7 cellular contexts compared by ENCODE assay signal in genomic region chr17:81481815-81482505, GRCh38. TPM values are rescaled to one million over a fixed set of nuclear protein-coding genes. Genes with fewer than 3 reads are reported as not detected.
DNase-seq lines count a peak whose midpoint lies in the region; ATAC-seq and TF ChIP-seq lines count a peak whose summit lies in the region.

No MANE protein-coding gene starts in this region.

- no peak overlapping the region for H3K27ac ChIP-seq in HUES64 (ENCODE audit: low read depth, low read length)

- H3K27me3 Mint-ChIP-seq in activated naive CD8-positive, alpha-beta T cell treated with anti-CD3 and anti-CD28 coated beads for 36 hours = peaks cover 34% of the 10 kb centered on the region
- H3K27me3 Mint-ChIP-seq in stimulated activated naive B cell treated with anti-CD40 and anti-IgM and Interleukin-4, amounts not matched to agents 10 μg/mL and 1 μg/mL and 100 μg/mL, for 72 hours = peaks cover 5 to 21% of the 10 kb centered on the region in 2 donors

- H3K9me3 Mint-ChIP-seq in activated naive CD8-positive, alpha-beta T cell treated with anti-CD3 and anti-CD28 coated beads for 36 hours = no peaks in the 10 kb centered on the region
- H3K9me3 Mint-ChIP-seq in stimulated activated naive B cell treated with anti-CD40 and anti-IgM and Interleukin-4, amounts not matched to agents 10 μg/mL and 1 μg/mL and 100 μg/mL, for 72 hours = peaks cover 2 to 3% of the 10 kb centered on the region in 2 donors

- ATAC-seq in stimulated activated naive B cell treated with anti-CD40 and anti-IgM and Interleukin-4, amounts not matched to agents 10 μg/mL and 1 μg/mL and 100 μg/mL, for 72 hours (replicated peaks) = no peak
- ATAC-seq in GM21576 (IDR thresholded peaks at IDR 0.05; ENCODE audit: unreplicated experiment) (no peak), HG02981 (IDR thresholded peaks at IDR 0.05; ENCODE audit: unreplicated experiment) (no peak), GM18511 (IDR thresholded peaks at IDR 0.05; ENCODE audit: unreplicated experiment) (no peak)

- H3K36me3 Mint-ChIP-seq in activated naive CD8-positive, alpha-beta T cell treated with anti-CD3 and anti-CD28 coated beads for 36 hours = no peaks in the 10 kb centered on the region
- no peaks in the 10 kb centered on the region for H3K36me3 Mint-ChIP-seq in stimulated activated naive B cell treated with anti-CD40 and anti-IgM and Interleukin-4, amounts not matched to agents 10 μg/mL and 1 μg/mL and 100 μg/mL, for 72 hours

- H3K4me3 Mint-ChIP-seq in activated naive CD8-positive, alpha-beta T cell treated with anti-CD3 and anti-CD28 coated beads for 36 hours = peak overlapping the region; percentile 67
- peak overlapping the region; percentile 68 to 71 for H3K4me3 Mint-ChIP-seq in stimulated activated naive B cell treated with anti-CD40 and anti-IgM and Interleukin-4, amounts not matched to agents 10 μg/mL and 1 μg/mL and 100 μg/mL, for 72 hours

- H3K4me1 Mint-ChIP-seq in activated naive CD8-positive, alpha-beta T cell treated with anti-CD3 and anti-CD28 coated beads for 36 hours = peaks cover 20% of the 10 kb centered on the region
- H3K4me1 Mint-ChIP-seq in stimulated activated naive B cell treated with anti-CD40 and anti-IgM and Interleukin-4, amounts not matched to agents 10 μg/mL and 1 μg/mL and 100 μg/mL, for 72 hours = peaks cover 25 to 41% of the 10 kb centered on the region in 2 donors

- H3K36me3 ChIP-seq in HUES64 (ENCODE audit: insufficient read depth, low read length) (no peaks in the 10 kb centered on the region), kidney epithelial cell (ENCODE audit: control insufficient read depth, insufficient read depth, low read length) (no peaks in the 10 kb centered on the region)

- 88% methylated on average over 18 of the region's 18 CpGs for WGBS in HUES64

- no peak for TF ChIP-seq CTCF in kidney epithelial cell (IDR thresholded peaks at IDR 0.05; ENCODE audit: insufficient read depth, low read length, poor library complexity, severe bottlenecking)

- 0 out of 2 replicates have a peak, but pooled peaks cover 10% of the 10 kb centered on the region for H3K4me1 ChIP-seq in HUES64 (ENCODE audit: insufficient read depth, low read length)

- H3K9me3 ChIP-seq in HUES64 (ENCODE audit: insufficient read depth, low read depth, low read length) = no peaks in the 10 kb centered on the region

- no peak overlapping the region for H3K27ac Mint-ChIP-seq in activated naive CD8-positive, alpha-beta T cell treated with anti-CD3 and anti-CD28 coated beads for 36 hours
- H3K27ac Mint-ChIP-seq in stimulated activated naive B cell treated with anti-CD40 and anti-IgM and Interleukin-4, amounts not matched to agents 10 μg/mL and 1 μg/mL and 100 μg/mL, for 72 hours = peak overlapping the region; percentile 96

- H3K27me3 ChIP-seq in HUES64 (ENCODE audit: insufficient read depth, low read length) (peaks cover 64% of the 10 kb centered on the region), kidney epithelial cell (ENCODE audit: control insufficient read depth, insufficient read depth, low read length) (peaks cover 6% of the 10 kb centered on the region)

- H3K4me3 ChIP-seq in HUES64 (ENCODE audit: low read length) (peak overlapping the region; percentile 52), kidney epithelial cell (ENCODE audit: low read depth, low read length) (peak overlapping the region; percentile 41)

- no peak overlapping the region for H3K9ac ChIP-seq in HUES64 (ENCODE audit: low read depth, low read length)

- DNase-seq in activated naive CD8-positive, alpha-beta T cell treated with anti-CD3 and anti-CD28 coated beads for 36 hours = no peak
- DNase-seq in kidney epithelial cell (ENCODE audit: low read depth) = no peak
- no peak for DNase-seq in stimulated activated naive B cell treated with anti-CD40 and anti-IgM and Interleukin-4, amounts not matched to agents 10 μg/mL and 1 μg/mL and 100 μg/mL, for 72 hours

RNA-seq across cellular contexts. Expression of gene ACTG1, which starts 30.6 kb away (rescaled TPM):
- 2,066 TPM for polyA plus RNA-seq in HUES64 (2013, experiment 1 of 2)
- polyA plus RNA-seq in HUES64 (2013, experiment 2 of 2) = 2,328 TPM
- total RNA-seq in activated naive CD8-positive, alpha-beta T cell treated with anti-CD3 and anti-CD28 coated beads for 36 hours = 1,000 to 10,000 TPM; 4,989 to 4,998 TPM
- 8,883 and 9,424 TPM in 2 replicates for total RNA-seq in kidney epithelial cell

RNA-seq across cellular contexts. Expression of gene FSCN2, which starts 46.2 kb away (rescaled TPM):
- polyA plus RNA-seq in HUES64 (2013, experiment 1 of 2) = not detected
- not detected for polyA plus RNA-seq in HUES64 (2013, experiment 2 of 2)
- under 1 TPM; 0.29 to 0.36 TPM for total RNA-seq in activated naive CD8-positive, alpha-beta T cell treated with anti-CD3 and anti-CD28 coated beads for 36 hours
- 0.29 and 0.41 TPM in 2 replicates for total RNA-seq in kidney epithelial cell
